In genomic region chr18:13932285-13933025, GRCh38 we compare ENCODE assay signal across 18 cellular contexts. TPM values are rescaled to one million over a fixed set of nuclear protein-coding genes. Genes with fewer than 3 reads are reported as not detected.
DNase-seq lines count a peak whose midpoint lies in the region; ATAC-seq, FAIRE-seq and TF ChIP-seq lines count a peak whose summit lies in the region.
"Had no signal": no experiment of that assay in that cellular context is flagged by ENCODE, and none has a peak within 500 bp of the region (broad histone marks: within the 10 kb centered on the region; RNA-seq: fewer than 3 reads in every experiment).

No MANE protein-coding gene starts in this region.

- H3F3A ChIP-seq in GM23338 (replicated peaks; ENCODE audit: low read depth), result no peaks in the 10 kb centered on the region

- H3K27me3 ChIP-seq in GM23338 (ENCODE audit: insufficient read depth) (no peaks in the 10 kb centered on the region), NT2/D1 (ENCODE audit: insufficient read depth, insufficient read length) (no peaks in the 10 kb centered on the region)
- H3K27me3 ChIP-seq: BLaER1 treated with 17β-estradiol and CSF1 and Interleukin-3, amounts not matched to agents 10 nM and 100 nM had no signal

- peaks cover 18% of the 10 kb centered on the region for H3K9me3 Mint-ChIP-seq in GM23338
- H3K9me3 Mint-ChIP-seq in activated naive CD4-positive, alpha-beta T cell treated with anti-CD3 and anti-CD28 coated beads, Interleukin-2, amount 50 U/mL, for 72 hours, result peaks cover 8 to 16% of the 10 kb centered on the region in 2 donors

- H3K4me3 Mint-ChIP-seq in GM23338, result no peak overlapping the region
- H3K4me3 Mint-ChIP-seq: CD4-positive, CD25-positive, alpha-beta regulatory T cell had no signal

- DNase-seq in GM23338 (ENCODE audit: low spot score) (peak; percentile 15), NT2/D1 (ENCODE audit: low read depth, low spot score) (peak; percentile 47), iPS-NIHi11 (ENCODE audit: low spot score) (peak; percentile 38), urothelium cell line (ENCODE audit: low spot score) (no peak)
- DNase-seq in activated naive CD4-positive, alpha-beta T cell treated with anti-CD3 and anti-CD28 coated beads, Interleukin-2, amount 50 U/mL, for 72 hours (ENCODE audit: low spot score in 2 of 2), result no peak
- DNase-seq: ACHN; CD4-positive, CD25-positive, alpha-beta regulatory T cell; DMS53; H7; IMR-90; KBM-7 had no signal

- no peaks in the 10 kb centered on the region for H3K36me3 ChIP-seq in GM23338 (ENCODE audit: insufficient read depth)
- H3K36me3 ChIP-seq in NT2/D1 (ENCODE audit: insufficient read depth, insufficient read length, low read length), result no peaks in the 10 kb centered on the region
- H3K36me3 ChIP-seq: BLaER1 treated with 17β-estradiol and CSF1 and Interleukin-3, amounts not matched to agents 10 nM and 100 nM had no signal

- no peak for TF ChIP-seq CTCF in GM23338 (conservative IDR thresholded peaks at IDR 0.05; ENCODE audit: low read depth in 2 of 2)

- peaks cover 7% of the 10 kb centered on the region; the same call in 2 of the 3 replicates for H3K36me3 Mint-ChIP-seq in GM23338 (ENCODE audit: low read depth)
- no peaks in the 10 kb centered on the region for H3K36me3 Mint-ChIP-seq in activated naive CD4-positive, alpha-beta T cell treated with anti-CD3 and anti-CD28 coated beads, Interleukin-2, amount 50 U/mL, for 72 hours
- H3K36me3 Mint-ChIP-seq: CD4-positive, CD25-positive, alpha-beta regulatory T cell had no signal

- H3K9me2 ChIP-seq in GM23338 (ENCODE audit: insufficient read depth), result no peaks in the 10 kb centered on the region

- H3K4me3 ChIP-seq in GM23338 (no peak overlapping the region), NT2/D1 (ENCODE audit: insufficient read length, low read depth) (no peak overlapping the region)
- H3K4me3 ChIP-seq: BLaER1 treated with 17β-estradiol and CSF1 and Interleukin-3, amounts not matched to agents 10 nM and 100 nM; GM12878 had no signal

- ATAC-seq in GM23338, result peak; percentile 80
- ATAC-seq in activated naive CD4-positive, alpha-beta T cell treated with anti-CD3 and anti-CD28 coated beads, Interleukin-2, amount 50 U/mL, for 72 hours, result no peak
- no peak for ATAC-seq in GM21360 (IDR thresholded peaks at IDR 0.05; ENCODE audit: unreplicated experiment)
- ATAC-seq in GM19463 (IDR thresholded peaks at IDR 0.05; ENCODE audit: unreplicated experiment), result no peak
- ATAC-seq: GM12878 had no signal

- no peak overlapping the region for H3K4me2 ChIP-seq in GM23338
- H3K4me2 ChIP-seq: BLaER1 treated with 17β-estradiol and CSF1 and Interleukin-3, amounts not matched to agents 10 nM and 100 nM had no signal

- no peak overlapping the region for H3K9ac ChIP-seq in NT2/D1 (ENCODE audit: insufficient read length, low read depth)
- H3K9ac ChIP-seq: BLaER1 treated with 17β-estradiol and CSF1 and Interleukin-3, amounts not matched to agents 10 nM and 100 nM had no signal

- peak overlapping the region; percentile 38; the same call in 1 of the 2 replicates for H2AFZ ChIP-seq in GM23338

- H3K4me1 Mint-ChIP-seq in GM23338, result peaks cover 14% of the 10 kb centered on the region

- H3K79me2 ChIP-seq in GM23338 (replicated peaks; ENCODE audit: insufficient read depth), result no peaks in the 10 kb centered on the region

- peaks cover 12% of the 10 kb centered on the region for H3K27me3 Mint-ChIP-seq in GM23338 (ENCODE audit: insufficient read depth, low read depth, poor library complexity)

- no peaks in the 10 kb centered on the region for H4K20me1 ChIP-seq in GM23338 (replicated peaks; ENCODE audit: insufficient read depth)
- H4K20me1 ChIP-seq: BLaER1 treated with 17β-estradiol and CSF1 and Interleukin-3, amounts not matched to agents 10 nM and 100 nM had no signal

- FAIRE-seq in urothelium cell line (lab: Jason Lieb, UNC), result peak; percentile 94
- FAIRE-seq: GM12878, GM18507 had no signal

- no peak overlapping the region for H3K27ac Mint-ChIP-seq in GM23338
- no peak overlapping the region for H3K27ac Mint-ChIP-seq in activated naive CD4-positive, alpha-beta T cell treated with anti-CD3 and anti-CD28 coated beads, Interleukin-2, amount 50 U/mL, for 72 hours

- H3K9me3 ChIP-seq in NT2/D1 (ENCODE audit: insufficient read depth, low read length), result peaks cover 17% of the 10 kb centered on the region

- H3K4me1 ChIP-seq in GM23338 (ENCODE audit: insufficient read depth), result no peaks in the 10 kb centered on the region; the same call in 1 of the 2 replicates
- H3K4me1 ChIP-seq in NT2/D1 (ENCODE audit: insufficient read depth, insufficient read length), result peaks cover 10% of the 10 kb centered on the region
- H3K4me1 ChIP-seq: BLaER1 treated with 17β-estradiol and CSF1 and Interleukin-3, amounts not matched to agents 10 nM and 100 nM had no signal

- H3K27ac ChIP-seq in GM23338 (ENCODE audit: low read depth), result no peak overlapping the region
- H3K27ac ChIP-seq: BLaER1 treated with 17β-estradiol and CSF1 and Interleukin-3, amounts not matched to agents 10 nM and 100 nM; HL-60 had no signal

TF ChIP-seq in GM23338, 12 proteins besides CTCF, POLR2A, EP300 and RAD21:
- no peak for TF ChIP-seq CREB1 (CRISPR knock-in tag; IDR thresholded peaks at IDR 0.05; ENCODE audit: low read depth)
- TF ChIP-seq ZNF462 (CRISPR knock-in tag; IDR thresholded peaks at IDR 0.05), result no peak

RNA-seq across cellular contexts. Expression of gene MC2R, which starts 17.1 kb away (rescaled TPM):
- not detected in 2 replicates for total RNA-seq in GM23338 (2014; rRNA removed; shearing (Covaris generic))
- polyA plus RNA-seq in GM23338 (2016; fragmentation: Nextera tagmentation; extraction: Ambion mirVana), result not detected in 2 replicates
- not detected for total RNA-seq in activated naive CD4-positive, alpha-beta T cell treated with anti-CD3 and anti-CD28 coated beads, Interleukin-2, amount 50 U/mL, for 72 hours
- total RNA-seq: A172; CD4-positive, CD25-positive, alpha-beta regulatory T cell; H7; IMR-90 had no signal
- polyA plus RNA-seq: CD4-positive, CD25-positive, alpha-beta regulatory T cell; GM12878; IMR-90 had no signal

Comparison
In these comparisons a context has a peak if more than half of its experiments do, and no peak if none do; other contexts are left out.
1. DNase-seq: peak in GM23338 (single experiment), NT2/D1 (single experiment) and iPS-NIHi11 (single experiment); none in urothelium cell line (single experiment) and activated naive CD4-positive, alpha-beta T cell treated with anti-CD3 and anti-CD28 coated beads, Interleukin-2, amount 50 U/mL, for 72 hours (0 of 2).